ENCODE assay signal across 9 cellular contexts in the genomic region with DNA sequence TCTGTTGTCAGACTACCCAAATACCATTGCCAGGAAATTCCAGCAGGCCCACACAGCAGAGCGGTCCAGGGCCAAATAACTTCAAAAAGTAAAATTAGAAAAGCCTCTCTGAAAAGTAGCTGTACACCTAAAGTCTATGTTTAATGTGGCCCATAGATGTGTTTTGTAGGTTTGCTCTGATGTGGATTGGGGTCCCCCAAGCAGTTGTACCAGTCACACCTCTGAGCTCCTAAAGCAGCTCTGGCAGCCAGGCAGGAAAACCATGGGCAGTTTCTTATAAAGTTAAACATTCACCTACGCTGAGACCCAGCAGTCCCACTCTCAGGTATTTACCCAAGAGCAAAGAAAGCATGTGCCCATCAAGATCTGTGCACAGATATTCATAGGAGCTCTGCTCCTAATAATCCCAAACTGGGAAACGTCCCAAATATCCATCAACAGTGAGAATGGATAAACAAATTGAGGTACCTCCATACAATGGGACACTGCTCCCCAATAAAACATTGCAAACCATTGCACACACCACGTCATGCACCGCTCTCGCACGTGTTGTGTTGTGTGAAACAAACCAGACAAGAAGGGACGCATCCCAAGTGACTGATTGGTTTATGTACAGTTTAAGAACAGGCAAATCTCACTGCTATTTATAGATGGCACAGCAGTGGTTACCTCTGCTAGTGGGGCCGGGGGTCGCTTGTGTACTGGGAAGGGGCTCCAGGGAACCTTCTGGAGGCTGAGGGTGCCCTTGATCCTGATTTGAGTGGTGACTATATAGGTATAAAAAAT. TPM values are rescaled to one million over a fixed set of nuclear protein-coding genes. Genes with fewer than 3 reads are reported as not detected.
A peak's percentile ranks its signal among the peaks of the same experiment; 100 is the strongest.
DNase-seq lines count a peak whose midpoint lies in the region; ATAC-seq and TF ChIP-seq lines count a peak whose summit lies in the region.
"Had no signal": no experiment of that assay in that cellular context is flagged by ENCODE, and none has a peak within 500 bp of the region (broad histone marks: within the 10 kb centered on the region; RNA-seq: fewer than 3 reads in every experiment).

No MANE protein-coding gene starts in this region.

- no peaks in the 10 kb centered on the region for H4K20me1 ChIP-seq in fibroblast of lung (ENCODE audit: control insufficient read depth, extremely low read depth, insufficient read depth, low read length)

- no peak overlapping the region for H3K9ac ChIP-seq in fibroblast of lung (ENCODE audit: insufficient read depth, low read length)

- no peaks in the 10 kb centered on the region for H3K36me3 ChIP-seq in fibroblast of lung (ENCODE audit: control insufficient read depth, insufficient read depth, low read length)

- H3K9me3 ChIP-seq in fibroblast of lung (ENCODE audit: control insufficient read depth, insufficient read depth, low read depth, low read length), result no peaks in the 10 kb centered on the region

- no peak overlapping the region for H2AFZ ChIP-seq in fibroblast of lung (ENCODE audit: low read length)

- H3K36me3 Mint-ChIP-seq in stimulated activated naive B cell treated with anti-CD40 and anti-IgM and Interleukin-4, amounts not matched to agents 10 μg/mL and 1 μg/mL and 100 μg/mL, for 72 hours, result no peaks in the 10 kb centered on the region

- peaks cover 38 to 69% of the 10 kb centered on the region in 2 donors for H3K4me1 Mint-ChIP-seq in stimulated activated naive B cell treated with anti-CD40 and anti-IgM and Interleukin-4, amounts not matched to agents 10 μg/mL and 1 μg/mL and 100 μg/mL, for 72 hours

- no peaks in the 10 kb centered on the region for H3K27me3 Mint-ChIP-seq in stimulated activated naive B cell treated with anti-CD40 and anti-IgM and Interleukin-4, amounts not matched to agents 10 μg/mL and 1 μg/mL and 100 μg/mL, for 72 hours

- DNase-seq in NCI-H2171 treated with DMSO at 0.1 percent for 48 hours (lab: John Stamatoyannopoulos, UW) (peak; percentile 49), NCI-H2171 (lab: John Stamatoyannopoulos, UW) (no peak), LNCaP clone FGC (ENCODE audit: low read depth) (peak; percentile 40), fibroblast of lung (ENCODE audit: low read depth in 2 of 2) (peak; percentile 50 to 56), HK-2 (ENCODE audit: unreplicated experiment) (no peak), HPDE6-E6E7 (ENCODE audit: extremely low spot score) (no peak)
- no peak for DNase-seq in stimulated activated naive B cell treated with anti-CD40 and anti-IgM and Interleukin-4, amounts not matched to agents 10 μg/mL and 1 μg/mL and 100 μg/mL, for 72 hours
- no peak for DNase-seq in stimulated activated CD4-positive, alpha-beta T cell treated with anti-CD3 and anti-CD28 coated beads, Interleukin-4, amount 100 ng/mL, for 1 hour

- H3K27me3 ChIP-seq in fibroblast of lung (ENCODE audit: control insufficient read depth, insufficient read depth, low read length), result no peaks in the 10 kb centered on the region

- H3K4me3 ChIP-seq in LNCaP clone FGC (ENCODE audit: low read depth, low read length) (no peak overlapping the region), fibroblast of lung (replicated peaks in 1 of 4; ENCODE audit: control extremely low read depth in 1 of 4, insufficient read depth in 1 of 4, low read depth in 3 of 4, low read length in 4 of 4) (no peak overlapping the region)

- H3K4me3 Mint-ChIP-seq in stimulated activated naive B cell treated with anti-CD40 and anti-IgM and Interleukin-4, amounts not matched to agents 10 μg/mL and 1 μg/mL and 100 μg/mL, for 72 hours, result peak overlapping the region; percentile 72 to 74

- no peaks in the 10 kb centered on the region for H3K79me2 ChIP-seq in fibroblast of lung (ENCODE audit: control insufficient read depth, insufficient read depth, low read length)

- peak; percentile 17 to 22 for ATAC-seq in stimulated activated naive B cell treated with anti-CD40 and anti-IgM and Interleukin-4, amounts not matched to agents 10 μg/mL and 1 μg/mL and 100 μg/mL, for 72 hours (replicated peaks)

- TF ChIP-seq CTCF in LNCaP clone FGC (IDR thresholded peaks at IDR 0.05; ENCODE audit: control insufficient read depth, extremely low read depth, insufficient read depth) (no peak), fibroblast of lung (conservative IDR thresholded peaks at IDR 0.05 in 1 of 2, IDR thresholded peaks at IDR 0.05 in 1 of 2; ENCODE audit: low read depth in 1 of 2, low read length in 2 of 2) (no peak)

- H3K27ac Mint-ChIP-seq in stimulated activated naive B cell treated with anti-CD40 and anti-IgM and Interleukin-4, amounts not matched to agents 10 μg/mL and 1 μg/mL and 100 μg/mL, for 72 hours, result peak overlapping the region; percentile 96

- H3K9me3 Mint-ChIP-seq in stimulated activated naive B cell treated with anti-CD40 and anti-IgM and Interleukin-4, amounts not matched to agents 10 μg/mL and 1 μg/mL and 100 μg/mL, for 72 hours, result no peaks in the 10 kb centered on the region

- peak overlapping the region; percentile 20 for H3K4me2 ChIP-seq in fibroblast of lung (ENCODE audit: extremely low read depth, insufficient read depth, low read length)

- peaks cover 5% of the 10 kb centered on the region for H3K4me1 ChIP-seq in fibroblast of lung (ENCODE audit: control insufficient read depth, extremely low read depth, insufficient read depth, low read length)

- no peak overlapping the region for H3K27ac ChIP-seq in fibroblast of lung (ENCODE audit: insufficient read depth, low read length)

RNA-seq across cellular contexts. Expression of a gene that starts 15.8 kb away (rescaled TPM):
- total RNA-seq in fibroblast of lung, result not detected in 2 replicates
- not detected in 2 replicates for polyA plus RNA-seq in fibroblast of lung
- polyA plus RNA-seq in fibroblast of lung (2012), result not detected in 2 replicates
- polyA minus RNA-seq in fibroblast of lung (ENCODE audit: low replicate concordance), result not detected in 2 replicates
- total RNA-seq: HT1080 had no signal

RNA-seq across cellular contexts. Expression of a gene that starts 20.6 kb away (rescaled TPM):
- total RNA-seq in fibroblast of lung, result not detected in 2 replicates
- not detected in 2 replicates for polyA plus RNA-seq in fibroblast of lung
- polyA plus RNA-seq in fibroblast of lung (2012), result not detected in 2 replicates
- not detected in 2 replicates for polyA minus RNA-seq in fibroblast of lung (ENCODE audit: low replicate concordance)
- total RNA-seq: HT1080 had no signal

RNA-seq across cellular contexts. Expression of a gene that starts 23.5 kb away (rescaled TPM):
- not detected in 2 replicates for total RNA-seq in fibroblast of lung
- not detected in 2 replicates for polyA plus RNA-seq in fibroblast of lung
- polyA plus RNA-seq in fibroblast of lung (2012), result not detected in 2 replicates
- polyA minus RNA-seq in fibroblast of lung (ENCODE audit: low replicate concordance), result not detected in 2 replicates
- total RNA-seq: HT1080 had no signal

RNA-seq across cellular contexts. Expression of a gene that starts 27.8 kb away (rescaled TPM):
- total RNA-seq in fibroblast of lung, result not detected in 2 replicates
- not detected in 2 replicates for polyA plus RNA-seq in fibroblast of lung
- not detected in 2 replicates for polyA plus RNA-seq in fibroblast of lung (2012)
- polyA minus RNA-seq in fibroblast of lung (ENCODE audit: low replicate concordance), result not detected in 2 replicates
- total RNA-seq: HT1080 had no signal

RNA-seq across cellular contexts. Expression of a gene that starts 40.9 kb away (rescaled TPM):
- total RNA-seq in fibroblast of lung, result 13.6 and 21.1 TPM in 2 replicates
- polyA plus RNA-seq in fibroblast of lung, result 13.2 and 17.7 TPM in 2 replicates
- 34.6 and 38.0 TPM in 2 replicates for polyA plus RNA-seq in fibroblast of lung (2012)
- 19.9 and 35.8 TPM in 2 replicates for polyA minus RNA-seq in fibroblast of lung (ENCODE audit: low replicate concordance)

Comparison
In these comparisons a context has a peak if more than half of its experiments do, and no peak if none do; other contexts are left out.
1. DNase-seq: peak in NCI-H2171 treated with DMSO at 0.1 percent for 48 hours (single experiment), LNCaP clone FGC (single experiment) and fibroblast of lung (2 of 2); none in NCI-H2171 (single experiment), stimulated activated naive B cell treated with anti-CD40 and anti-IgM and Interleukin-4, amounts not matched to agents 10 μg/mL and 1 μg/mL and 100 μg/mL, for 72 hours (single experiment), HK-2 (single experiment), HPDE6-E6E7 (single experiment) and stimulated activated CD4-positive, alpha-beta T cell treated with anti-CD3 and anti-CD28 coated beads, Interleukin-4, amount 100 ng/mL, for 1 hour (single experiment).